ENCODE assay signal across 1 cellular context in genomic region chr2:62194558-62195420, GRCh38.
TF ChIP-seq lines count a peak whose summit lies in the region.

No MANE protein-coding gene starts in this region.

TF ChIP-seq in H1, 55 proteins besides CTCF, POLR2A, EP300 and RAD21 (continued from another document):
- no peak for TF ChIP-seq CBX8 (IDR thresholded peaks at IDR 0.05; ENCODE audit: borderline replicate concordance, low read depth, low read length)
- TF ChIP-seq MAX (IDR thresholded peaks at IDR 0.05) = no peak
- no peak for TF ChIP-seq CHD1 (IDR thresholded peaks at IDR 0.05; ENCODE audit: low read depth, low read length)
- TF ChIP-seq SP4 (IDR thresholded peaks at IDR 0.05; ENCODE audit: low read length) = no peak
- no peak for TF ChIP-seq ATF3 (IDR thresholded peaks at IDR 0.05; ENCODE audit: insufficient read depth, low read depth, low read length)
- TF ChIP-seq NANOG (IDR thresholded peaks at IDR 0.05; ENCODE audit: insufficient read depth, low read depth, low read length, poor library complexity, severe bottlenecking) = no peak
- no peak for TF ChIP-seq KDM5A (IDR thresholded peaks at IDR 0.05; ENCODE audit: low read length)
- TF ChIP-seq CTBP2 (IDR thresholded peaks at IDR 0.05; ENCODE audit: borderline replicate concordance, insufficient read depth, insufficient read length, low read length) = no peak
TF ChIP-seq in H1: peak in this region for 0.
